ENCODE assay signal across 8 cellular contexts in genomic region chr16:27515874-27516353, GRCh38. TPM values are rescaled to one million over a fixed set of nuclear protein-coding genes. Genes with fewer than 3 reads are reported as not detected.
DNase-seq lines count a peak whose midpoint lies in the region; FAIRE-seq and TF ChIP-seq lines count a peak whose summit lies in the region.

No MANE protein-coding gene starts in this region.

- DNase-seq in A673 (ENCODE audit: low spot score) (peak; percentile 35), GM13977 (ENCODE audit: low spot score) (peak; percentile 66), NCI-H82 (lab: John Stamatoyannopoulos, UW) (peak; percentile 58), astrocyte (ENCODE audit: low read depth) (no peak), kidney epithelial cell (ENCODE audit: low read depth) (no peak), superior temporal gyrus (ENCODE audit: extremely low spot score) (peak; percentile 16), NCI-H446 (lab: John Stamatoyannopoulos, UW) (no peak)
- DNase-seq in activated effector memory CD4-positive, alpha-beta T cell treated with anti-CD3 and anti-CD28 coated beads, Interleukin-2, amount 50 U/mL, for 16 hours: no peak

- POLR2A ChIA-PET in A673 (lab: Charles Lee; ENCODE audit: low non-redundant PET): no interaction called here

- peak; percentile 66 for TF ChIP-seq CTCF in A673 (conservative IDR thresholded peaks at IDR 0.05; ENCODE audit: low read depth, low read length)
- peak; percentile 59 for TF ChIP-seq CTCF in GM13977 (IDR thresholded peaks at IDR 0.05; ENCODE audit: extremely low read depth, insufficient read depth, missing control alignments)
- peak; percentile 44 for TF ChIP-seq CTCF in astrocyte (IDR thresholded peaks at IDR 0.05; ENCODE audit: insufficient read depth, low read depth, low read length)
- TF ChIP-seq CTCF in kidney epithelial cell (IDR thresholded peaks at IDR 0.05; ENCODE audit: insufficient read depth, low read length, poor library complexity, severe bottlenecking): peak; percentile 66

- H3K27me3 ChIP-seq in A673 (replicated peaks; ENCODE audit: insufficient read depth, low read depth, low read length, poor library complexity): no peaks in the 10 kb centered on the region
- no peaks in the 10 kb centered on the region for H3K27me3 ChIP-seq in astrocyte (ENCODE audit: insufficient read depth, low read length)
- no peaks in the 10 kb centered on the region for H3K27me3 ChIP-seq in kidney epithelial cell (ENCODE audit: control insufficient read depth, insufficient read depth, low read length)

- H3K36me3 Mint-ChIP-seq in astrocyte (ENCODE audit: low read depth, unreplicated experiment): peaks cover 44% of the 10 kb centered on the region

- H3K4me1 Mint-ChIP-seq in astrocyte (ENCODE audit: low read depth, unreplicated experiment): no peaks in the 10 kb centered on the region

- H3K4me2 ChIP-seq in astrocyte (ENCODE audit: low read length): no peak overlapping the region

- H2AFZ ChIP-seq in astrocyte (ENCODE audit: low read depth, low read length): no peak overlapping the region

- H3K9me3 ChIP-seq in A673 (ENCODE audit: low read depth, low read length, poor library complexity, severe bottlenecking) (no peaks in the 10 kb centered on the region), astrocyte (ENCODE audit: insufficient read depth, low read depth, low read length) (no peaks in the 10 kb centered on the region)

- CTCF ChIA-PET in A673 (lab: Charles Lee): no interaction called here

- H3K9me3 Mint-ChIP-seq in astrocyte (ENCODE audit: unreplicated experiment): peaks cover 5% of the 10 kb centered on the region

- H3K36me3 ChIP-seq in A673 (ENCODE audit: insufficient read depth, low read length, poor library complexity, severe bottlenecking) (peaks cover 9% of the 10 kb centered on the region), astrocyte (ENCODE audit: insufficient read depth, low read length) (peaks cover 21% of the 10 kb centered on the region), kidney epithelial cell (ENCODE audit: control insufficient read depth, insufficient read depth, low read length) (peaks cover under 1% of the 10 kb centered on the region)

- H3K9ac ChIP-seq in astrocyte (ENCODE audit: low read length): no peak overlapping the region

- no peak overlapping the region for H3K27ac Mint-ChIP-seq in astrocyte (ENCODE audit: unreplicated experiment)

- intact Hi-C loops in A673 (cut with micrococcal nuclease; ENCODE audit: unreplicated experiment): no loop called here

- no peak overlapping the region for H3K4me3 Mint-ChIP-seq in astrocyte (ENCODE audit: unreplicated experiment)

- H3K4me1 ChIP-seq in A673 (ENCODE audit: insufficient read depth, low read length, poor library complexity, severe bottlenecking): no peaks in the 10 kb centered on the region
- H3K4me1 ChIP-seq in astrocyte (ENCODE audit: insufficient read depth, low read length): peaks cover 2% of the 10 kb centered on the region

- no peak overlapping the region for H3K4me3 ChIP-seq in A673 (ENCODE audit: low read depth, low read length, poor library complexity, severe bottlenecking)
- no peak overlapping the region for H3K4me3 ChIP-seq in astrocyte (ENCODE audit: insufficient read depth, low read depth, low read length)
- no peak overlapping the region for H3K4me3 ChIP-seq in kidney epithelial cell (ENCODE audit: low read depth, low read length)

- H3K27ac ChIP-seq in A673 (ENCODE audit: low read depth, low read length, poor library complexity, severe bottlenecking) (no peak overlapping the region), astrocyte (ENCODE audit: low read depth, low read length) (no peak overlapping the region)

- H3K79me2 ChIP-seq in astrocyte (ENCODE audit: insufficient read depth, low read length): no peaks in the 10 kb centered on the region

- peaks cover 51% of the 10 kb centered on the region for H4K20me1 ChIP-seq in astrocyte (ENCODE audit: insufficient read depth, low read length)

- in situ Hi-C loops in GM13977 (cut with MboI; ENCODE audit: low pct_unique_long_range_greater_than_20kb, low sequenced_read_pairs, unreplicated experiment): no loop called here

- BruUV-seq in A673 (replicated peaks; lab: Mats Ljungman, UMichigan): no TSS peak

- H3K27me3 Mint-ChIP-seq in astrocyte (ENCODE audit: low read depth, unreplicated experiment): no peaks in the 10 kb centered on the region

- no peak for FAIRE-seq in astrocyte (lab: Jason Lieb, UNC)

RNA-seq across cellular contexts. Expression of gene GTF3C1, which starts 33.8 kb away (rescaled TPM):
- total RNA-seq in A673 (2021) (88.7 and 94.2 TPM in 2 replicates), astrocyte (103 TPM in 2 replicates), kidney epithelial cell (81.6 and 89.7 TPM in 2 replicates)

RNA-seq across cellular contexts. Expression of gene KATNIP, which starts 34.0 kb away (rescaled TPM):
- total RNA-seq in A673 (2021) (23.5 and 23.9 TPM in 2 replicates), astrocyte (18.1 and 21.1 TPM in 2 replicates), kidney epithelial cell (20.4 and 24.4 TPM in 2 replicates)

Comparison
In these comparisons a context has a peak if more than half of its experiments do, and no peak if none do; other contexts are left out.
1. DNase-seq: peak in A673 (single experiment), GM13977 (single experiment), NCI-H82 (single experiment) and superior temporal gyrus (single experiment); none in astrocyte (single experiment), kidney epithelial cell (single experiment), activated effector memory CD4-positive, alpha-beta T cell treated with anti-CD3 and anti-CD28 coated beads, Interleukin-2, amount 50 U/mL, for 16 hours (single experiment) and NCI-H446 (0 of 2).
2. Peak in every context shown above with its lines, with median percentiles within 50 percentile points of each other: CTCF ChIP-seq.